In genomic region chr15:73984208-73984979, GRCh38 we compare ENCODE assay signal across 10 cellular contexts.
DNase-seq lines count a peak whose midpoint lies in the region; ATAC-seq and TF ChIP-seq lines count a peak whose summit lies in the region.
"Had no signal": no experiment of that assay in that cellular context is flagged by ENCODE, and none has a peak within 500 bp of the region (broad histone marks: within the 10 kb centered on the region; RNA-seq: fewer than 3 reads in every experiment).

No MANE protein-coding gene starts in this region.

- in situ Hi-C loops in KBM-7 (cut with MboI; ENCODE audit: low pct_unique_long_range_greater_than_20kb, low sequenced_read_pairs) = no loop called here

- H3K27ac ChIP-seq in coronary artery (peak overlapping the region; percentile 71 to 94), parathyroid adenoma (peak overlapping the region; percentile 91)

- no peak overlapping the region for H2AFZ ChIP-seq in parathyroid adenoma

- no peaks in the 10 kb centered on the region for H3K79me2 ChIP-seq in parathyroid adenoma

- no peaks in the 10 kb centered on the region for H3K9me3 Mint-ChIP-seq in stimulated activated naive CD8-positive, alpha-beta T cell treated with anti-CD3 and anti-CD28 coated beads, Interleukin-15, Interleukin-2, amounts not matched to agents 100 ng/mL and 50 ng/mL, for 24 hours

- H3K27me3 Mint-ChIP-seq in stimulated activated naive CD8-positive, alpha-beta T cell treated with anti-CD3 and anti-CD28 coated beads, Interleukin-15, Interleukin-2, amounts not matched to agents 100 ng/mL and 50 ng/mL, for 24 hours = no peaks in the 10 kb centered on the region

- no peaks in the 10 kb centered on the region for H3K27me3 ChIP-seq in parathyroid adenoma (ENCODE audit: control insufficient read depth, insufficient read depth, low read length)

- H3K4me1 Mint-ChIP-seq in stimulated activated naive CD8-positive, alpha-beta T cell treated with anti-CD3 and anti-CD28 coated beads, Interleukin-15, Interleukin-2, amounts not matched to agents 100 ng/mL and 50 ng/mL, for 24 hours (ENCODE audit: low read depth) = peaks cover 51% of the 10 kb centered on the region

- DNase-seq in stimulated activated naive CD8-positive, alpha-beta T cell treated with anti-CD3 and anti-CD28 coated beads, Interleukin-15, Interleukin-2, amounts not matched to agents 100 U/mL and 50 U/mL, for 24 hours = no peak
- no peak for DNase-seq in coronary artery (ENCODE audit: low spot score)
- no peak for DNase-seq in hypothalamus (lab: John Stamatoyannopoulos, UW)
- DNase-seq in NCI-H774 (lab: John Stamatoyannopoulos, UW) = no peak
- DNase-seq in SW 1271 (lab: John Stamatoyannopoulos, UW) = no peak
- no peak for DNase-seq in KBM-7
- DNase-seq: activated T-cell treated with anti-CD3 and anti-CD28 coated beads, Interleukin-2, amount 50 U/mL, for 1 hour; stimulated activated CD4-positive, alpha-beta T cell treated with anti-CD3 and anti-CD28 coated beads, Interleukin-2, amount 100 ng/mL, for 24 hours had no signal

- H3K36me3 ChIP-seq in parathyroid adenoma (ENCODE audit: control insufficient read depth, insufficient read depth, low read length) = no peaks in the 10 kb centered on the region

- H3K9me3 ChIP-seq in parathyroid adenoma (ENCODE audit: control insufficient read depth, low read length) = no peaks in the 10 kb centered on the region

- H3K36me3 Mint-ChIP-seq in stimulated activated naive CD8-positive, alpha-beta T cell treated with anti-CD3 and anti-CD28 coated beads, Interleukin-15, Interleukin-2, amounts not matched to agents 100 ng/mL and 50 ng/mL, for 24 hours (ENCODE audit: low read depth) = no peaks in the 10 kb centered on the region

- no peak overlapping the region for H3K4me3 Mint-ChIP-seq in stimulated activated naive CD8-positive, alpha-beta T cell treated with anti-CD3 and anti-CD28 coated beads, Interleukin-15, Interleukin-2, amounts not matched to agents 100 ng/mL and 50 ng/mL, for 24 hours

- ATAC-seq in stimulated activated naive CD8-positive, alpha-beta T cell treated with anti-CD3 and anti-CD28 coated beads, Interleukin-15, Interleukin-2, amounts not matched to agents 100 U/mL and 50 U/mL, for 24 hours = no peak

- H3K27ac Mint-ChIP-seq in stimulated activated naive CD8-positive, alpha-beta T cell treated with anti-CD3 and anti-CD28 coated beads, Interleukin-15, Interleukin-2, amounts not matched to agents 100 ng/mL and 50 ng/mL, for 24 hours = peak overlapping the region; percentile 60

- no peak overlapping the region for H3K4me3 ChIP-seq in coronary artery
- H3K4me3 ChIP-seq in parathyroid adenoma (ENCODE audit: low read depth, low read length) = no peak overlapping the region

- H3K9ac ChIP-seq in parathyroid adenoma = no peak overlapping the region

- no peak overlapping the region for H3K4me2 ChIP-seq in parathyroid adenoma (ENCODE audit: low read length)

- H3K4me1 ChIP-seq in parathyroid adenoma = peaks cover 20% of the 10 kb centered on the region

- TF ChIP-seq CTCF in coronary artery (IDR thresholded peaks at IDR 0.05) (no peak), parathyroid adenoma (IDR thresholded peaks at IDR 0.05) (no peak)
